Comparison of ENCODE assay signal across 12 cellular contexts in the genomic region with DNA sequence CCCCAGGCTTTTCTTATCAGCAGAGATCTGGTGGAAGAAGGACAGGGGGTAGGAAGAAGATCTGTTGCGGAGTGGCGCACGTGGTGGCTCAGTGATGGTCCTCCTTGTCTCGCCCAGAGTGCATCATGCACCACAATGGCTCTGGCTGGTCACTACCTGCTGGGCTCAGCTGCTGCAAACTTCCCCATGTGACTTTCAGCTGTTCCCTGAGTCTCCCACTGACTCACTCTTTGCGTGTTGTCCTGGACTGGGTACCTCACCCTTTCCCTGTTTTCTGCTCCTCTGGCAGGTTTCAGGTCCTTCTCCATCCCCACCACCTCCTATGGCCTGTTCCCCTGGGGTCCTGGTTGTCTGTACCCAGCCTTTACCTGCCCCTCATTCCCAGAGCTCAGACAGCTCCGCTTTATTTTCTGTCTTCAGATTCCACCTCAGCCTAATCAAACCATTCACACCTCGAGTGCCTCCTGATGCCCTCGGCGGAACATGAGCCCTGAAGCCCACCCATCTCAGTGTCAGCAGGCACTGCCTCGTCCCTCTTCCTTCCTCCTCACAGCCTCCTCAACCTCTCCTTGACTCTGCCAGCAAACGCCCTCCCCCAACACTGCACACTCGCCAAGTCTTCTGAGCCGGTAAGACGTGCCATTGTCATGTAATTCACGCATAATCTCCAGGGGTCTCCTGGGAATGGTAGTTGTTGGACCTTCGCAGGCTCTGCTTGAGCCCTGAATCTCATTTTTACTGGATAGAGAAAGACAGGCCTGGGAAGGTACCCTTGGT. TPM values are rescaled to one million over a fixed set of nuclear protein-coding genes. Genes with fewer than 3 reads are reported as not detected.
DNase-seq lines count a peak whose midpoint lies in the region; ATAC-seq and TF ChIP-seq lines count a peak whose summit lies in the region.
"Had no signal": no experiment of that assay in that cellular context is flagged by ENCODE, and none has a peak within 500 bp of the region (broad histone marks: within the 10 kb centered on the region; RNA-seq: fewer than 3 reads in every experiment).

No MANE protein-coding gene starts in this region.

- H3K27ac ChIP-seq in ACC112 (ENCODE audit: low read depth, low read length) = no peak overlapping the region
- H3K27ac ChIP-seq in right atrium auricular region = peak overlapping the region; percentile 67 to 74

- H3K4me3 ChIP-seq in ACC112 (ENCODE audit: low read depth, low read length) = peak overlapping the region; percentile 73
- peak overlapping the region; percentile 35 to 50 for H3K4me3 ChIP-seq in right atrium auricular region

- H3K4me1 ChIP-seq in ACC112 (ENCODE audit: control insufficient read depth, insufficient read depth, low read length, unreplicated experiment) = peaks cover 33% of the 10 kb centered on the region
- peaks cover 0 to 32% of the 10 kb centered on the region in 2 donors for H3K4me1 ChIP-seq in right atrium auricular region

- H3K27me3 ChIP-seq in ACC112 (ENCODE audit: insufficient read depth, low read length) = no peaks in the 10 kb centered on the region
- H3K27me3 ChIP-seq in right atrium auricular region = no peaks in the 10 kb centered on the region

- H3K4me1 Mint-ChIP-seq in WTC11 = peaks cover 24% of the 10 kb centered on the region
- peaks cover 7% of the 10 kb centered on the region for H3K4me1 Mint-ChIP-seq in activated naive CD8-positive, alpha-beta T cell treated with anti-CD3 and anti-CD28 coated beads for 36 hours

- peak; percentile 70 for ATAC-seq in WTC11
- no peak for ATAC-seq in GM19328 (IDR thresholded peaks at IDR 0.05; ENCODE audit: unreplicated experiment)

- no peaks in the 10 kb centered on the region for H3K36me3 Mint-ChIP-seq in WTC11
- H3K36me3 Mint-ChIP-seq in activated naive CD8-positive, alpha-beta T cell treated with anti-CD3 and anti-CD28 coated beads for 36 hours = no peaks in the 10 kb centered on the region
- H3K36me3 Mint-ChIP-seq: activated CD4-positive, alpha-beta memory T cell treated with anti-CD3 and anti-CD28 coated beads for 36 hours had no signal

- DNase-seq in WTC11 (ENCODE audit: low spot score) (peak; percentile 51), right atrium auricular region (ENCODE audit: low spot score) (no peak), posterior vena cava (ENCODE audit: low spot score) (peak; percentile 80), HuH-7.5 (ENCODE audit: low spot score) (no peak), NCI-H1048 (lab: John Stamatoyannopoulos, UW) (no peak)
- no peak for DNase-seq in activated naive CD8-positive, alpha-beta T cell treated with anti-CD3 and anti-CD28 coated beads for 36 hours
- DNase-seq: activated CD4-positive, alpha-beta memory T cell treated with anti-CD3 and anti-CD28 coated beads for 36 hours; GF-D8; NCI-H748 treated with DMSO at 0.1 percent for 48 hours had no signal

- 0 out of 2 replicates have a peak overlapping the region, but pooled peaks have one; percentile 4 for H3K27ac Mint-ChIP-seq in WTC11
- H3K27ac Mint-ChIP-seq in activated naive CD8-positive, alpha-beta T cell treated with anti-CD3 and anti-CD28 coated beads for 36 hours = no peak overlapping the region
- H3K27ac Mint-ChIP-seq: activated CD4-positive, alpha-beta memory T cell treated with anti-CD3 and anti-CD28 coated beads for 36 hours; activated naive CD8-positive, alpha-beta T cell had no signal

- CTCF ChIA-PET in WTC11 (lab: Charles Lee) = interaction anchor here (1.0 to 7.7 kb wide), 6 partner anchors 18 to 146 kb away, joined by 3 to 63 read pairs (median 4); partner anchors contain the start of genes C1RL and C1S

- H3K36me3 ChIP-seq in ACC112 (ENCODE audit: insufficient read depth, low read length) (peaks cover 18% of the 10 kb centered on the region), right atrium auricular region (peaks cover 3% of the 10 kb centered on the region)

- peak overlapping the region; percentile 42 for H3K4me3 Mint-ChIP-seq in WTC11
- H3K4me3 Mint-ChIP-seq in activated naive CD8-positive, alpha-beta T cell treated with anti-CD3 and anti-CD28 coated beads for 36 hours = no peak overlapping the region
- H3K4me3 Mint-ChIP-seq: activated CD4-positive, alpha-beta memory T cell treated with anti-CD3 and anti-CD28 coated beads for 36 hours; activated naive CD8-positive, alpha-beta T cell had no signal

- no peaks in the 10 kb centered on the region; the same call in none of the 2 replicates for H3K27me3 Mint-ChIP-seq in WTC11 (ENCODE audit: low read depth)
- no peaks in the 10 kb centered on the region for H3K27me3 Mint-ChIP-seq in activated naive CD8-positive, alpha-beta T cell treated with anti-CD3 and anti-CD28 coated beads for 36 hours
- H3K27me3 Mint-ChIP-seq: activated CD4-positive, alpha-beta memory T cell treated with anti-CD3 and anti-CD28 coated beads for 36 hours; activated naive CD8-positive, alpha-beta T cell had no signal

- POLR2A ChIA-PET in WTC11 (lab: Charles Lee) = interaction anchor here (1.0 kb wide), 1 partner anchor 13 kb away, joined by 3 read pairs; no protein-coding TSS in a partner anchor

- H3K79me2 ChIP-seq in ACC112 (ENCODE audit: control insufficient read depth, insufficient read depth, low read length, unreplicated experiment) = no peaks in the 10 kb centered on the region

- no peaks in the 10 kb centered on the region for H3K9me3 ChIP-seq in right atrium auricular region

- no peaks in the 10 kb centered on the region for H3K9me3 Mint-ChIP-seq in WTC11
- no peaks in the 10 kb centered on the region for H3K9me3 Mint-ChIP-seq in activated naive CD8-positive, alpha-beta T cell treated with anti-CD3 and anti-CD28 coated beads for 36 hours
- H3K9me3 Mint-ChIP-seq: activated CD4-positive, alpha-beta memory T cell treated with anti-CD3 and anti-CD28 coated beads for 36 hours had no signal

- TF ChIP-seq CTCF in WTC11 (IDR thresholded peaks at IDR 0.05) (no peak), right atrium auricular region (IDR thresholded peaks at IDR 0.05) (no peak)

- intact Hi-C loops in posterior vena cava (cut with DNase I) = loop anchor here in 1 of 2 donors (2.0 to 10.0 kb wide), 2 partner anchors 30 to 126 kb away; partner anchors contain the start of gene C1S

- no peak overlapping the region for H2AFZ ChIP-seq in ACC112 (ENCODE audit: low read length, unreplicated experiment)

TF ChIP-seq in WTC11, 78 proteins besides CTCF, POLR2A, EP300 and RAD21:
- TF ChIP-seq ZNF671 (CRISPR knock-in tag; IDR thresholded peaks at IDR 0.05) (no peak), ZNF281 (CRISPR knock-in tag; IDR thresholded peaks at IDR 0.05) (peak; percentile 73; the same call in 1 of the 2 replicates)

RNA-seq across cellular contexts. Expression of gene C1R, which starts 1.8 kb away (rescaled TPM):
- total RNA-seq in WTC11 (2021) (8.4 to 9.8 TPM (median 8.9 TPM) in 3 replicates), right atrium auricular region (100 to 1,000 TPM; 191 to 467 TPM), posterior vena cava (1,000 to 10,000 TPM; 1,008 to 1,686 TPM)
- total RNA-seq in activated naive CD8-positive, alpha-beta T cell treated with anti-CD3 and anti-CD28 coated beads for 36 hours = 1 to 10 TPM; 1.6 to 2.5 TPM

RNA-seq across cellular contexts. Expression of gene C1RL, which starts 18.6 kb away (rescaled TPM):
- 17.7 to 23.7 TPM (median 22.9 TPM) in 3 replicates for total RNA-seq in WTC11 (2021)
- total RNA-seq in right atrium auricular region = 10 to 100 TPM; 18.7 to 34.7 TPM
- total RNA-seq in posterior vena cava = 100 to 1,000 TPM in 1 of 2 donors, 10 to 100 TPM in 1; 79.5 to 122 TPM
- total RNA-seq in activated naive CD8-positive, alpha-beta T cell treated with anti-CD3 and anti-CD28 coated beads for 36 hours = 10 to 100 TPM in 1 of 2 experiments, 1 to 10 TPM in 1; 8.6 to 10.1 TPM

RNA-seq across cellular contexts. Expression of gene C1S, which starts 29.9 kb away (rescaled TPM):
- 6.2 to 8.8 TPM (median 7.6 TPM) in 3 replicates for total RNA-seq in WTC11 (2021)
- total RNA-seq in right atrium auricular region = 100 to 1,000 TPM; 114 to 232 TPM
- total RNA-seq in posterior vena cava = 100 to 1,000 TPM; 585 to 986 TPM
- under 1 TPM; 0.47 to 0.66 TPM for total RNA-seq in activated naive CD8-positive, alpha-beta T cell treated with anti-CD3 and anti-CD28 coated beads for 36 hours

RNA-seq across cellular contexts. Expression of gene RBP5, which starts 38.3 kb away (rescaled TPM):
- total RNA-seq in WTC11 (2021) (4.1 to 5.4 TPM (median 4.7 TPM) in 3 replicates), right atrium auricular region (not detected), posterior vena cava (1 to 10 TPM; 5.1 to 5.7 TPM)
- total RNA-seq in activated naive CD8-positive, alpha-beta T cell treated with anti-CD3 and anti-CD28 coated beads for 36 hours = not detected

RNA-seq across cellular contexts. Expression of gene CLSTN3, which starts 39.8 kb away (rescaled TPM):
- total RNA-seq in WTC11 (2021) (23.7 to 28.2 TPM (median 24.7 TPM) in 3 replicates), right atrium auricular region (1 to 10 TPM; 6.1 to 8.3 TPM), posterior vena cava (10 to 100 TPM; 31.0 to 31.7 TPM)
- 10 to 100 TPM; 16.5 to 17.2 TPM for total RNA-seq in activated naive CD8-positive, alpha-beta T cell treated with anti-CD3 and anti-CD28 coated beads for 36 hours

Comparison
In these comparisons a context has a peak if more than half of its experiments do, and no peak if none do; other contexts are left out.
1. DNase-seq: peak in WTC11 (single experiment) and posterior vena cava (single experiment); none in right atrium auricular region (single experiment), HuH-7.5 (single experiment), NCI-H1048 (single experiment) and activated naive CD8-positive, alpha-beta T cell treated with anti-CD3 and anti-CD28 coated beads for 36 hours (single experiment).
2. RNA of gene C1R, which starts 1.8 kb away (total RNA-seq): 1,008 to 1,686 TPM in posterior vena cava and 191 to 467 TPM in right atrium auricular region; 8.4 to 9.8 TPM in WTC11 and 1.6 to 2.5 TPM in activated naive CD8-positive, alpha-beta T cell treated with anti-CD3 and anti-CD28 coated beads for 36 hours; every median in the first group is over 10 times any median in the second.
3. RNA of gene C1S, which starts 29.9 kb away (total RNA-seq): 585 to 986 TPM in posterior vena cava and 114 to 232 TPM in right atrium auricular region; 6.2 to 8.8 TPM in WTC11 and 0.47 to 0.66 TPM in activated naive CD8-positive, alpha-beta T cell treated with anti-CD3 and anti-CD28 coated beads for 36 hours; every median in the first group is over 10 times any median in the second.